10 cellular contexts compared by ENCODE assay signal in the genomic region with DNA sequence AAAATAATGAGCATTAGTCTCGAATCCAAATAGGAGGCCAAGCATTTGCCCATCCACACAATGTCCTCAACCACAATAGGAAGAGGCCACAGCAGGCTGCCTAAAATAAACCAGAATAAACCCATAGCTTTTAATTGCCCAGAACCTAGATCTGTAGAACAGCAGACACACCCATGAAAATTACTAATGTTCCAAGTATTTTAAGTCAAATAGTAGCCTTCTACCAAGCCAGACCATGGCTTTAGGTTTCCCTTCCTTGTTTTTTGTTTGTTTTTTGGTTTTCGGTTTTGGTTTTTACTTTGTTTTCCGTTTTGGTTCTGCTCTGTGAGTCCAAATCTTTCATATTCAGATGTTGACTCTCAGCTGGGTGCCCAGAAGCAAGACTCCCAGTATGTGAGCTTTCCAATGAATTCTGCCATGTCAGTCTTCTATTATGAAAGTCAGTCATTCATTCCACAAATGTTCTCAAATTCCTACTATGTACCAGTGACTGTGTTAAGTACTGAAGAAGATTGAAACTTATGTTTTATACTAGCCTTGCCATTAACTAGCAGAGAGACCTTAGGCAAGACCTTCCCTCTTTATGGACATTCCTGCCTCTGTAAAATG. TPM values are rescaled to one million over a fixed set of nuclear protein-coding genes. Genes with fewer than 3 reads are reported as not detected.
DNase-seq lines count a peak whose midpoint lies in the region; ATAC-seq, FAIRE-seq and TF ChIP-seq lines count a peak whose summit lies in the region.
"Had no signal": no experiment of that assay in that cellular context is flagged by ENCODE, and none has a peak within 500 bp of the region (broad histone marks: within the 10 kb centered on the region; RNA-seq: fewer than 3 reads in every experiment).

No MANE protein-coding gene starts in this region.

- no peak for TF ChIP-seq POLR2A in GM12891 (IDR thresholded peaks at IDR 0.05; ENCODE audit: low read depth, low read length)
- TF ChIP-seq POLR2A in gastroesophageal sphincter (IDR thresholded peaks at IDR 0.05): no peak

- ATAC-seq in GM21515 (IDR thresholded peaks at IDR 0.05; ENCODE audit: unreplicated experiment) (peak; percentile 92), HG03159 (IDR thresholded peaks at IDR 0.05; ENCODE audit: unreplicated experiment) (peak; percentile 58), gastroesophageal sphincter (no peak), left cardiac atrium (no peak)

- WGBS in gastroesophageal sphincter (ENCODE audit: low coverage in 1 of 2), 2 donors: 76 to 90% methylated on average over 3 of the region's 3 CpGs

- TF ChIP-seq CTCF in gastroesophageal sphincter (IDR thresholded peaks at IDR 0.05): no peak

- FAIRE-seq in GM12891 (lab: Jason Lieb, UNC): no peak

- H3K36me3 ChIP-seq in gastroesophageal sphincter (no peaks in the 10 kb centered on the region), SJCRH30 (no peaks in the 10 kb centered on the region)

- no peaks in the 10 kb centered on the region for H3K9me3 Mint-ChIP-seq in immature natural killer cell
- H3K9me3 Mint-ChIP-seq: activated B cell treated with CpG ODN at 0.5 μM for 24 hours had no signal

- H3K27ac Mint-ChIP-seq in immature natural killer cell: no peak overlapping the region
- H3K27ac Mint-ChIP-seq: activated B cell treated with CpG ODN at 0.5 μM for 24 hours had no signal

- H3K9me3 ChIP-seq in gastroesophageal sphincter: no peaks in the 10 kb centered on the region
- H3K9me3 ChIP-seq in SJCRH30 (replicated peaks): no peaks in the 10 kb centered on the region

- intact Hi-C loops in left cardiac atrium (cut with DNase I): no loop called here

- no peak overlapping the region for H3K4me3 Mint-ChIP-seq in immature natural killer cell
- H3K4me3 Mint-ChIP-seq: activated B cell treated with CpG ODN at 0.5 μM for 24 hours had no signal

- no peaks in the 10 kb centered on the region for H3K4me1 Mint-ChIP-seq in immature natural killer cell

- H3K4me1 ChIP-seq in gastroesophageal sphincter (peaks cover 35 to 86% (median 41%) of the 10 kb centered on the region in 3 donors), SJCRH30 (no peaks in the 10 kb centered on the region; the same call in 1 of the 2 replicates)

- H3K4me3 ChIP-seq in gastroesophageal sphincter: no peak overlapping the region
- no peak overlapping the region for H3K4me3 ChIP-seq in SJCRH30

- no peaks in the 10 kb centered on the region for H3K36me3 Mint-ChIP-seq in immature natural killer cell

- no peaks in the 10 kb centered on the region for H3K27me3 ChIP-seq in gastroesophageal sphincter
- H3K27me3 ChIP-seq in SJCRH30: no peaks in the 10 kb centered on the region

- H3K27ac ChIP-seq in gastroesophageal sphincter (peak overlapping the region; percentile 39 to 86 (median 76)), SJCRH30 (no peak overlapping the region)

- DNase-seq in GM12891 (ENCODE audit: insufficient read length, low spot score) (no peak), UCSD-AML1 (lab: John Stamatoyannopoulos, UW; ENCODE audit: unreplicated experiment) (no peak), SJCRH30 (no peak), left cardiac atrium (no peak), immature natural killer cell (no peak)
- DNase-seq: activated B cell treated with CpG ODN at 0.5 μM for 24 hours; effector memory CD4-positive, alpha-beta T cell had no signal

- TF ChIP-seq EP300 in gastroesophageal sphincter (IDR thresholded peaks at IDR 0.05): no peak

- H3K27me3 Mint-ChIP-seq in immature natural killer cell (ENCODE audit: low read depth in 3 of 3): peaks cover 0 to 4% (median 2%) of the 10 kb centered on the region in 3 donors
- H3K27me3 Mint-ChIP-seq: activated B cell treated with CpG ODN at 0.5 μM for 24 hours had no signal

TF ChIP-seq in GM12891, 5 proteins besides CTCF, POLR2A, EP300 and RAD21:
- TF ChIP-seq SPI1 (IDR thresholded peaks at IDR 0.05; ENCODE audit: low read depth, low read length): peak; percentile 64; the same call in 1 of the 2 replicates
- TF ChIP-seq POU2F2 (IDR thresholded peaks at IDR 0.05; ENCODE audit: low read depth, low read length): no peak
- TF ChIP-seq TAF1 (IDR thresholded peaks at IDR 0.05; ENCODE audit: low read depth, low read length): no peak

RNA-seq across cellular contexts. Expression of gene BOC, which starts 57.8 kb away (rescaled TPM):
- not detected for polyA plus RNA-seq in GM12891 (2012; ENCODE audit: low read depth, missing spikeins)
- total RNA-seq in gastroesophageal sphincter: 100 to 1,000 TPM in 1 of 4 donors, 10 to 100 TPM in 3; 41.5 to 130 (median 73.9) TPM
- 13.4 and 15.3 TPM in 2 replicates for total RNA-seq in SJCRH30 (2014; rRNA removed; shearing (Covaris generic))
- total RNA-seq in left cardiac atrium: 10 to 100 TPM; 14.5 to 16.3 TPM
- not detected for polyA plus RNA-seq in immature natural killer cell

Comparison
In these comparisons a context has a peak if more than half of its experiments do, and no peak if none do; other contexts are left out.
1. ATAC-seq: peak in GM21515 (single experiment) and HG03159 (single experiment); none in gastroesophageal sphincter (single experiment) and left cardiac atrium (0 of 2).